ENCODE assay signal across 9 cellular contexts in the genomic region with DNA sequence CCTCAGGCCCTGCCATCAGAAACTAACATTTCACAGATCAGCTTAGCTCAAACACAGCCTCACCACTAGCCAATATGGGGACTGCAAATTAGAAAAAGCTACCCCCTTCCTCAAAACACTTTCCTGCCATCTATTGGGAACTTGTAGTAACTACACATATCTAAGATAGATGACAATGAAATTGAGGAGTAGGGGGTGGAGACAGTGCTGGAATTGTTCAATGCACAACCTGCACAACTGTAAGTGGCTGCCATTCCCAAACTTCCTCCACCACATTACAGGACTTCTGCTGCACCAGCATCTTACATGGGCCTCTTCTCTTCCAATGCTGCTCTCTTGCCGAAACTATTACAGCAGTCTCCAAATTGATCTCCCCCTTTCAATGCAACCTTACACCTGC. TPM values are rescaled to one million over a fixed set of nuclear protein-coding genes. Genes with fewer than 3 reads are reported as not detected.
A peak's percentile ranks its signal among the peaks of the same experiment; 100 is the strongest.
DNase-seq lines count a peak whose midpoint lies in the region; ATAC-seq and TF ChIP-seq lines count a peak whose summit lies in the region.
"Had no signal": no experiment of that assay in that cellular context is flagged by ENCODE, and none has a peak within 500 bp of the region (broad histone marks: within the 10 kb centered on the region; RNA-seq: fewer than 3 reads in every experiment).

No MANE protein-coding gene starts in this region.

- H3K27me3 ChIP-seq in foreskin keratinocyte (peaks cover 11% of the 10 kb centered on the region), neuronal stem cell (ENCODE audit: control insufficient read depth in 3 of 3, insufficient read depth in 3 of 3, low read depth in 1 of 3, low read length in 3 of 3) (no peaks in the 10 kb centered on the region)

- no peak overlapping the region for H2AK5ac ChIP-seq in neuronal stem cell (ENCODE audit: low read depth, low read length)

- H3K4me3 ChIP-seq in neuronal stem cell (ENCODE audit: low read length in 2 of 2), result no peak overlapping the region
- H3K4me3 ChIP-seq: SK-N-MC had no signal

- TF ChIP-seq CTCF in foreskin keratinocyte (conservative IDR thresholded peaks at IDR 0.05), result peak; percentile 78

- H3K18ac ChIP-seq in neuronal stem cell (ENCODE audit: low read length), result no peak overlapping the region

- TF ChIP-seq RAD21 in Ishikawa (IDR thresholded peaks at IDR 0.05; ENCODE audit: low read depth), result peak; percentile 65

- peak; percentile 78 for DNase-seq in DMS53 (lab: John Stamatoyannopoulos, UW)
- DNase-seq in RPMI7951 (ENCODE audit: low read depth), result peak; percentile 51
- DNase-seq in foreskin keratinocyte, result peak in 1 of 2 donors; percentile 34
- no peak for DNase-seq in neuronal stem cell (ENCODE audit: low spot score)
- no peak for DNase-seq in stimulated activated CD8-positive, alpha-beta memory T cell treated with anti-CD3 and anti-CD28 coated beads, Interleukin-4, amount 100 ng/mL, for 48 hours

- no peak overlapping the region for H4K91ac ChIP-seq in neuronal stem cell (ENCODE audit: low read depth, low read length, poor library complexity)

- H3K4ac ChIP-seq in neuronal stem cell (ENCODE audit: low read length), result no peak overlapping the region

- no peak overlapping the region for H4K8ac ChIP-seq in neuronal stem cell (ENCODE audit: low read depth, low read length)

- H2AFZ ChIP-seq in neuronal stem cell (ENCODE audit: low read length), result no peak overlapping the region

- H2BK15ac ChIP-seq in neuronal stem cell (ENCODE audit: low read length), result no peak overlapping the region

- no peak overlapping the region for H2BK12ac ChIP-seq in neuronal stem cell (ENCODE audit: low read length)

- no peak overlapping the region for H3K9ac ChIP-seq in neuronal stem cell (ENCODE audit: low read depth, low read length, poor library complexity)

- H3K27ac ChIP-seq in foreskin keratinocyte (no peak overlapping the region), neuronal stem cell (replicated peaks; ENCODE audit: low read length) (no peak overlapping the region)
- H3K27ac ChIP-seq: SK-N-MC had no signal

- no peak for TF ChIP-seq EP300 in Ishikawa (IDR thresholded peaks at IDR 0.05; ENCODE audit: borderline replicate concordance)

- H2BK120ac ChIP-seq in neuronal stem cell (ENCODE audit: low read depth, low read length), result no peak overlapping the region

- H3K4me2 ChIP-seq in neuronal stem cell (ENCODE audit: insufficient read depth, low read length, poor library complexity, severe bottlenecking), result no peak overlapping the region

- H3K36me3 ChIP-seq in neuronal stem cell (replicated peaks in 1 of 2; ENCODE audit: control insufficient read depth in 2 of 2, insufficient read depth in 2 of 2, low read length in 2 of 2), result no peaks in the 10 kb centered on the region

- H3K4me1 ChIP-seq in foreskin keratinocyte (no peaks in the 10 kb centered on the region), neuronal stem cell (ENCODE audit: control insufficient read depth in 2 of 2, insufficient read depth in 1 of 2, low read depth in 1 of 2, low read length in 2 of 2) (peaks cover 0 to 6% of the 10 kb centered on the region in 2 donors)

- H3K79me1 ChIP-seq in neuronal stem cell (ENCODE audit: low read depth, low read length), result no peaks in the 10 kb centered on the region

- H3K14ac ChIP-seq in neuronal stem cell (ENCODE audit: low read length), result no peak overlapping the region

- whole genome bisulfite sequencing in neuronal stem cell (ENCODE audit: extremely low coverage in 2 of 2, insufficient read length in 2 of 2, insufficient replicate concordance in 1 of 2), 2 donors, result no CpG with 5 or more reads among the region's 1 CpG

- H2BK5ac ChIP-seq in neuronal stem cell (ENCODE audit: low read length), result no peak overlapping the region

- H3K9me3 ChIP-seq in neuronal stem cell (replicated peaks in 1 of 2; ENCODE audit: control insufficient read depth in 2 of 2, insufficient read depth in 1 of 2, low read depth in 1 of 2, low read length in 2 of 2), result no peaks in the 10 kb centered on the region

- no peak overlapping the region for H3K23ac ChIP-seq in neuronal stem cell (ENCODE audit: low read depth, low read length, poor library complexity)

- ATAC-seq in foreskin keratinocyte (peak; percentile 55), HG03280 (IDR thresholded peaks at IDR 0.05; ENCODE audit: unreplicated experiment) (no peak), HG03095 (IDR thresholded peaks at IDR 0.05; ENCODE audit: unreplicated experiment) (no peak)

TF ChIP-seq in Ishikawa, 13 proteins besides CTCF, POLR2A, EP300 and RAD21:
- TF ChIP-seq CREB1 (IDR thresholded peaks at IDR 0.05; ENCODE audit: low read depth), result no peak
- no peak for TF ChIP-seq FOXM1 (IDR thresholded peaks at IDR 0.05; ENCODE audit: borderline replicate concordance, low read depth)
- TF ChIP-seq TCF12 (IDR thresholded peaks at IDR 0.05; ENCODE audit: low read depth), result no peak
- no peak for TF ChIP-seq TAF1 (IDR thresholded peaks at IDR 0.05; ENCODE audit: low read depth)
- no peak for TF ChIP-seq TEAD4 (IDR thresholded peaks at IDR 0.05)
- no peak for TF ChIP-seq YY1 (IDR thresholded peaks at IDR 0.05; ENCODE audit: low read depth)
- TF ChIP-seq, protein P1, sequence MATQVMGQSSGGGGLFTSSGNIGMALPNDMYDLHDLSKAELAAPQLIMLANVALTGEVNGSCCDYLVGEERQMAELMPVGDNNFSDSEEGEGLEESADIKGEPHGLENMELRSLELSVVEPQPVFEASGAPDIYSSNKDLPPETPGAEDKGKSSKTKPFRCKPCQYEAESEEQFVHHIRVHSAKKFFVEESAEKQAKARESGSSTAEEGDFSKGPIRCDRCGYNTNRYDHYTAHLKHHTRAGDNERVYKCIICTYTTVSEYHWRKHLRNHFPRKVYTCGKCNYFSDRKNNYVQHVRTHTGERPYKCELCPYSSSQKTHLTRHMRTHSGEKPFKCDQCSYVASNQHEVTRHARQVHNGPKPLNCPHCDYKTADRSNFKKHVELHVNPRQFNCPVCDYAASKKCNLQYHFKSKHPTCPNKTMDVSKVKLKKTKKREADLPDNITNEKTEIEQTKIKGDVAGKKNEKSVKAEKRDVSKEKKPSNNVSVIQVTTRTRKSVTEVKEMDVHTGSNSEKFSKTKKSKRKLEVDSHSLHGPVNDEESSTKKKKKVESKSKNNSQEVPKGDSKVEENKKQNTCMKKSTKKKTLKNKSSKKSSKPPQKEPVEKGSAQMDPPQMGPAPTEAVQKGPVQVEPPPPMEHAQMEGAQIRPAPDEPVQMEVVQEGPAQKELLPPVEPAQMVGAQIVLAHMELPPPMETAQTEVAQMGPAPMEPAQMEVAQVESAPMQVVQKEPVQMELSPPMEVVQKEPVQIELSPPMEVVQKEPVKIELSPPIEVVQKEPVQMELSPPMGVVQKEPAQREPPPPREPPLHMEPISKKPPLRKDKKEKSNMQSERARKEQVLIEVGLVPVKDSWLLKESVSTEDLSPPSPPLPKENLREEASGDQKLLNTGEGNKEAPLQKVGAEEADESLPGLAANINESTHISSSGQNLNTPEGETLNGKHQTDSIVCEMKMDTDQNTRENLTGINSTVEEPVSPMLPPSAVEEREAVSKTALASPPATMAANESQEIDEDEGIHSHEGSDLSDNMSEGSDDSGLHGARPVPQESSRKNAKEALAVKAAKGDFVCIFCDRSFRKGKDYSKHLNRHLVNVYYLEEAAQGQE (IDR thresholded peaks at IDR 0.05; ENCODE audit: low read depth), result no peak
- no peak for TF ChIP-seq EGR1 (IDR thresholded peaks at IDR 0.05)
- TF ChIP-seq, protein P2, sequence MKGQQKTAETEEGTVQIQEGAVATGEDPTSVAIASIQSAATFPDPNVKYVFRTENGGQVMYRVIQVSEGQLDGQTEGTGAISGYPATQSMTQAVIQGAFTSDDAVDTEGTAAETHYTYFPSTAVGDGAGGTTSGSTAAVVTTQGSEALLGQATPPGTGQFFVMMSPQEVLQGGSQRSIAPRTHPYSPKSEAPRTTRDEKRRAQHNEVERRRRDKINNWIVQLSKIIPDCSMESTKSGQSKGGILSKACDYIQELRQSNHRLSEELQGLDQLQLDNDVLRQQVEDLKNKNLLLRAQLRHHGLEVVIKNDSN (IDR thresholded peaks at IDR 0.05), result no peak
- TF ChIP-seq CEBPB (IDR thresholded peaks at IDR 0.05), result no peak
- TF ChIP-seq, protein P3, sequence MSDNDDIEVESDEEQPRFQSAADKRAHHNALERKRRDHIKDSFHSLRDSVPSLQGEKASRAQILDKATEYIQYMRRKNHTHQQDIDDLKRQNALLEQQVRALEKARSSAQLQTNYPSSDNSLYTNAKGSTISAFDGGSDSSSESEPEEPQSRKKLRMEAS (IDR thresholded peaks at IDR 0.05), result no peak
- no peak for TF ChIP-seq ZBTB7A (IDR thresholded peaks at IDR 0.05; ENCODE audit: low read depth)
- TF ChIP-seq NFIC (IDR thresholded peaks at IDR 0.05), result no peak

RNA-seq across cellular contexts. Expression of gene AIPL1, which starts 21.8 kb away (rescaled TPM):
- not detected in 2 replicates for total RNA-seq in RPMI7951 (2014; rRNA removed; shearing (Covaris generic))
- total RNA-seq in foreskin keratinocyte, result not detected in 2 replicates
- polyA plus RNA-seq in foreskin keratinocyte, result not detected in 2 replicates
- 0.26 TPM for polyA plus RNA-seq in neuronal stem cell (2013, experiment 1 of 2)
- polyA plus RNA-seq in neuronal stem cell (2013, experiment 2 of 2), result 0.35 TPM

RNA-seq across cellular contexts. Expression of gene PIMREG, which starts 31.2 kb away (rescaled TPM):
- 82.8 and 94.7 TPM in 2 replicates for total RNA-seq in RPMI7951 (2014; rRNA removed; shearing (Covaris generic))
- total RNA-seq in foreskin keratinocyte, result 18.2 and 28.7 TPM in 2 replicates
- 21.8 and 31.0 TPM in 2 replicates for polyA plus RNA-seq in foreskin keratinocyte
- polyA plus RNA-seq in neuronal stem cell (2013, experiment 1 of 2), result 103 TPM
- polyA plus RNA-seq in neuronal stem cell (2013, experiment 2 of 2), result 98.6 TPM

Comparison
In these comparisons a context has a peak if more than half of its experiments do, and no peak if none do; other contexts are left out.
1. DNase-seq: peak in DMS53 (single experiment) and RPMI7951 (single experiment); none in neuronal stem cell (single experiment) and stimulated activated CD8-positive, alpha-beta memory T cell treated with anti-CD3 and anti-CD28 coated beads, Interleukin-4, amount 100 ng/mL, for 48 hours (single experiment).